ENCODE assay signal across 1 cellular context in the genomic region with DNA sequence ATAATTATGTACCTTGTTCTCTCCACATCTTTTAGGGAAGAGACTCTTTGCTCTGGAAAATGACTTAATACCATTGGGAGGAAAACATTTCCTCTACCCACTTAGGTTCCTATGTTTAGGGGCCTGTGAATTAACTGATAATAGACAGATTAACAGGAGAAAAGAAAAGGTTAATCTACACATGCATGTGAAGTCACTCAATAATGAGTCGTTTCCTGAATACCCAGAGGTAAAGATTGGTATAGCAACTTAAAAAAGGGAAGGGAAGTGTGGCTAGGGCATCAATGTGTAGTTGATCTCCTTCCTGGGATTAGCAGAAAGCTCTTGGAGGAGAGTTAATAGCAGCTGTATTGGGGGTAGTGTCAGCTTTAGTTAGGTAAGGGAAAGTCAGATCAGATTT.
TF ChIP-seq lines count a peak whose summit lies in the region.

No MANE protein-coding gene starts in this region.

TF ChIP-seq in SK-N-SH treated with all-trans-retinoic acid at 6 μM for 48 hours, 23 proteins besides CTCF, POLR2A, EP300 and RAD21 (continued from another document):
- TF ChIP-seq CSDC2 (CRISPR knock-in tag; IDR thresholded peaks at IDR 0.05): no peak
- TF ChIP-seq ZNF565 (CRISPR knock-in tag; conservative IDR thresholded peaks at IDR 0.05; ENCODE audit: low read depth): no peak
- TF ChIP-seq ZFP30 (CRISPR knock-in tag; IDR thresholded peaks at IDR 0.05): no peak
- TF ChIP-seq, protein P1, sequence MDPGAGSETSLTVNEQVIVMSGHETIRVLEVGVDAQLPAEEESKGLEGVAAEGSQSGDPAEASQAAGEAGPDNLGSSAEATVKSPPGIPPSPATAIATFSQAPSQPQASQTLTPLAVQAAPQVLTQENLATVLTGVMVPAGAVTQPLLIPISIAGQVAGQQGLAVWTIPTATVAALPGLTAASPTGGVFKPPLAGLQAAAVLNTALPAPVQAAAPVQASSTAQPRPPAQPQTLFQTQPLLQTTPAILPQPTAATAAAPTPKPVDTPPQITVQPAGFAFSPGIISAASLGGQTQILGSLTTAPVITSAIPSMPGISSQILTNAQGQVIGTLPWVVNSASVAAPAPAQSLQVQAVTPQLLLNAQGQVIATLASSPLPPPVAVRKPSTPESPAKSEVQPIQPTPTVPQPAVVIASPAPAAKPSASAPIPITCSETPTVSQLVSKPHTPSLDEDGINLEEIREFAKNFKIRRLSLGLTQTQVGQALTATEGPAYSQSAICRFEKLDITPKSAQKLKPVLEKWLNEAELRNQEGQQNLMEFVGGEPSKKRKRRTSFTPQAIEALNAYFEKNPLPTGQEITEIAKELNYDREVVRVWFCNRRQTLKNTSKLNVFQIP (CRISPR knock-in tag; IDR thresholded peaks at IDR 0.05; ENCODE audit: borderline replicate concordance, low read depth): no peak
- TF ChIP-seq SNAI2 (CRISPR knock-in tag; IDR thresholded peaks at IDR 0.05): no peak
- no peak for TF ChIP-seq OSR1 (CRISPR knock-in tag; IDR thresholded peaks at IDR 0.05)
- no peak for TF ChIP-seq GLIS3 (CRISPR knock-in tag; IDR thresholded peaks at IDR 0.05)
- TF ChIP-seq PPARA (CRISPR knock-in tag; IDR thresholded peaks at IDR 0.05; ENCODE audit: borderline replicate concordance): no peak
- TF ChIP-seq TOX (CRISPR knock-in tag; IDR thresholded peaks at IDR 0.05; ENCODE audit: borderline replicate concordance): no peak
- TF ChIP-seq ESRRG (CRISPR knock-in tag; IDR thresholded peaks at IDR 0.05): no peak
- no peak for TF ChIP-seq ISL1 (CRISPR knock-in tag; IDR thresholded peaks at IDR 0.05)
- no peak for TF ChIP-seq TCF4 (CRISPR knock-in tag; IDR thresholded peaks at IDR 0.05; ENCODE audit: borderline replicate concordance)
- no peak for TF ChIP-seq ARNTL (CRISPR knock-in tag; IDR thresholded peaks at IDR 0.05; ENCODE audit: borderline replicate concordance, low read depth)
- no peak for TF ChIP-seq BACH2 (CRISPR knock-in tag; IDR thresholded peaks at IDR 0.05; ENCODE audit: borderline replicate concordance)
- TF ChIP-seq ZNF8 (CRISPR knock-in tag; IDR thresholded peaks at IDR 0.05): no peak
- no peak for TF ChIP-seq ZC3H10 (CRISPR knock-in tag; IDR thresholded peaks at IDR 0.05)
